ENCODE assay signal across 13 cellular contexts in genomic region chr2:144583741-144584453, GRCh38.
DNase-seq lines count a peak whose midpoint lies in the region; ATAC-seq, FAIRE-seq and TF ChIP-seq lines count a peak whose summit lies in the region.
"Had no signal": no experiment of that assay in that cellular context is flagged by ENCODE, and none has a peak within 500 bp of the region (broad histone marks: within the 10 kb centered on the region; RNA-seq: fewer than 3 reads in every experiment).

No MANE protein-coding gene starts in this region.

- H3K4me3 Mint-ChIP-seq in activated naive CD8-positive, alpha-beta T cell treated with anti-CD3 and anti-CD28 coated beads, Interleukin-2, amount 10 ng/mL, durations not matched to agents 7 days and 5 days: peak overlapping the region; percentile 47

- no peaks in the 10 kb centered on the region for H3K36me3 Mint-ChIP-seq in activated naive CD8-positive, alpha-beta T cell treated with anti-CD3 and anti-CD28 coated beads, Interleukin-2, amount 10 ng/mL, durations not matched to agents 7 days and 5 days

- H3K27ac Mint-ChIP-seq in activated naive CD8-positive, alpha-beta T cell treated with anti-CD3 and anti-CD28 coated beads, Interleukin-2, amount 10 ng/mL, durations not matched to agents 7 days and 5 days: no peak overlapping the region

- TF ChIP-seq POLR2A in A549 (IDR thresholded peaks at IDR 0.05; ENCODE audit: low read length) (no peak), gastroesophageal sphincter (IDR thresholded peaks at IDR 0.05) (no peak)

- no peak for TF ChIP-seq RAD21 in A549 (conservative IDR thresholded peaks at IDR 0.05 in 1 of 2, IDR thresholded peaks at IDR 0.05 in 1 of 2)

- peaks cover 7% of the 10 kb centered on the region for H3K4me1 Mint-ChIP-seq in activated naive CD8-positive, alpha-beta T cell treated with anti-CD3 and anti-CD28 coated beads, Interleukin-2, amount 10 ng/mL, durations not matched to agents 7 days and 5 days

- H3K4me2 ChIP-seq in A549: peak overlapping the region; percentile 8; the same call in 2 of the 3 replicates

- DNase-seq in A549 (ENCODE audit: low read depth in 1 of 2, low spot score in 1 of 2) (peak in 1 of 2 experiments; percentile 13), ELR (ENCODE audit: low read depth) (peak; percentile 89), NCI-H1436 treated with DMSO at 0.1 percent for 48 hours (lab: John Stamatoyannopoulos, UW) (no peak), GM13977 (ENCODE audit: low spot score) (no peak), D721Med (ENCODE audit: insufficient read length, low spot score) (no peak)
- DNase-seq in activated naive CD8-positive, alpha-beta T cell treated with anti-CD3 and anti-CD28 coated beads, Interleukin-2, amount 10 ng/mL, durations not matched to agents 7 days and 5 days: no peak
- DNase-seq: NCI-H1436, RPMI8226, upper lobe of right lung had no signal

- WGBS in A549 (ENCODE audit: missing lambda C conversion rate): 64% methylated on average over 4 of the region's 4 CpGs
- 93 to 94% methylated on average over 3 to 4 of the region's 4 CpGs for WGBS in gastroesophageal sphincter (ENCODE audit: low coverage in 1 of 2), 2 donors

- in situ Hi-C loops in GM13977 (cut with MboI; ENCODE audit: low pct_unique_long_range_greater_than_20kb, low sequenced_read_pairs, unreplicated experiment): no loop called here

- H3K27me3 Mint-ChIP-seq in activated naive CD8-positive, alpha-beta T cell treated with anti-CD3 and anti-CD28 coated beads, Interleukin-2, amount 10 ng/mL, durations not matched to agents 7 days and 5 days: peaks cover 1% of the 10 kb centered on the region

- no peak for FAIRE-seq in A549 (lab: Jason Lieb, UNC)
- no peak for FAIRE-seq in D721Med (lab: Jason Lieb, UNC)

- H3K9me3 ChIP-seq in A549 (no peaks in the 10 kb centered on the region), gastroesophageal sphincter (no peaks in the 10 kb centered on the region)
- H3K9me3 ChIP-seq: ascending aorta, upper lobe of right lung had no signal

- no peaks in the 10 kb centered on the region for H3K27me3 ChIP-seq in gastroesophageal sphincter
- H3K27me3 ChIP-seq: ascending aorta, upper lobe of right lung had no signal

- TF ChIP-seq CTCF in A549 (IDR thresholded peaks at IDR 0.05): no peak
- no peak for TF ChIP-seq CTCF in gastroesophageal sphincter (IDR thresholded peaks at IDR 0.05)
- TF ChIP-seq CTCF in GM13977 (IDR thresholded peaks at IDR 0.05; ENCODE audit: extremely low read depth, insufficient read depth, missing control alignments): no peak
- no peak for TF ChIP-seq CTCF in D721Med (IDR thresholded peaks at IDR 0.05; ENCODE audit: insufficient read depth, missing control alignments)

- H3K9me3 Mint-ChIP-seq in activated naive CD8-positive, alpha-beta T cell treated with anti-CD3 and anti-CD28 coated beads, Interleukin-2, amount 10 ng/mL, durations not matched to agents 7 days and 5 days: no peaks in the 10 kb centered on the region

- no peak overlapping the region for H3K4me3 ChIP-seq in A549
- no peak overlapping the region for H3K4me3 ChIP-seq in gastroesophageal sphincter
- H3K4me3 ChIP-seq: ascending aorta, upper lobe of right lung had no signal

- CTCF ChIA-PET in A549 (lab: Yijun Ruan, JAX): no interaction called here

- ATAC-seq in A549: peak; percentile 86 to 93
- ATAC-seq in activated naive CD8-positive, alpha-beta T cell treated with anti-CD3 and anti-CD28 coated beads, Interleukin-2, amount 10 ng/mL, durations not matched to agents 7 days and 5 days (ENCODE audit: low read depth): no peak
- peak; percentile 61 for ATAC-seq in gastroesophageal sphincter
- no peak for ATAC-seq in HG03442 (IDR thresholded peaks at IDR 0.05; ENCODE audit: unreplicated experiment)
- ATAC-seq: HCT116, upper lobe of right lung had no signal

- TF ChIP-seq EP300 in A549 (IDR thresholded peaks at IDR 0.05) (no peak), gastroesophageal sphincter (IDR thresholded peaks at IDR 0.05) (no peak)

- peaks cover 10% of the 10 kb centered on the region; the same call in 2 of the 3 replicates for H3K4me1 ChIP-seq in A549
- H3K4me1 ChIP-seq in gastroesophageal sphincter: peaks cover 0 to 17% (median 0%) of the 10 kb centered on the region in 3 donors
- H3K4me1 ChIP-seq: ascending aorta, upper lobe of right lung had no signal

- H3K36me3 ChIP-seq in gastroesophageal sphincter: no peaks in the 10 kb centered on the region
- H3K36me3 ChIP-seq: ascending aorta, upper lobe of right lung had no signal

- POLR2A ChIA-PET in A549 (lab: Yijun Ruan, JAX): no interaction called here
- POLR2A ChIA-PET in activated naive CD8-positive, alpha-beta T cell treated with anti-CD3 and anti-CD28 coated beads, Interleukin-2, amount 10 ng/mL, durations not matched to agents 7 days and 5 days (lab: Charles Lee): no interaction called here

- H3K27ac ChIP-seq in A549: peak overlapping the region in 1 of 2 experiments; percentile 57; a peak in 3 of 6 replicates
- H3K27ac ChIP-seq in gastroesophageal sphincter: no peak overlapping the region
- H3K27ac ChIP-seq: ascending aorta, upper lobe of right lung had no signal

TF ChIP-seq in A549, 52 proteins besides CTCF, POLR2A, EP300 and RAD21:
- no peak for TF ChIP-seq KDM5A (IDR thresholded peaks at IDR 0.05)
- peak; percentile 45; the same call in 1 of the 2 replicates for TF ChIP-seq JUNB (IDR thresholded peaks at IDR 0.05)
- peak; percentile 63 for TF ChIP-seq FOSL2 (IDR thresholded peaks at IDR 0.05)
- peak; percentile 58 for TF ChIP-seq FOSL2 (CRISPR knock-in tag; IDR thresholded peaks at IDR 0.05)
- peak in 1 of 2 experiments; percentile 46; a peak in 2 of 4 replicates for TF ChIP-seq CEBPB (IDR thresholded peaks at IDR 0.05)

Comparison
In these comparisons a context has a peak if more than half of its experiments do, and no peak if none do; other contexts are left out.
1. ATAC-seq: peak in A549 (2 of 2) and gastroesophageal sphincter (single experiment); none in activated naive CD8-positive, alpha-beta T cell treated with anti-CD3 and anti-CD28 coated beads, Interleukin-2, amount 10 ng/mL, durations not matched to agents 7 days and 5 days (single experiment) and HG03442 (single experiment).